ENCODE assay signal across 8 cellular contexts in the genomic region with DNA sequence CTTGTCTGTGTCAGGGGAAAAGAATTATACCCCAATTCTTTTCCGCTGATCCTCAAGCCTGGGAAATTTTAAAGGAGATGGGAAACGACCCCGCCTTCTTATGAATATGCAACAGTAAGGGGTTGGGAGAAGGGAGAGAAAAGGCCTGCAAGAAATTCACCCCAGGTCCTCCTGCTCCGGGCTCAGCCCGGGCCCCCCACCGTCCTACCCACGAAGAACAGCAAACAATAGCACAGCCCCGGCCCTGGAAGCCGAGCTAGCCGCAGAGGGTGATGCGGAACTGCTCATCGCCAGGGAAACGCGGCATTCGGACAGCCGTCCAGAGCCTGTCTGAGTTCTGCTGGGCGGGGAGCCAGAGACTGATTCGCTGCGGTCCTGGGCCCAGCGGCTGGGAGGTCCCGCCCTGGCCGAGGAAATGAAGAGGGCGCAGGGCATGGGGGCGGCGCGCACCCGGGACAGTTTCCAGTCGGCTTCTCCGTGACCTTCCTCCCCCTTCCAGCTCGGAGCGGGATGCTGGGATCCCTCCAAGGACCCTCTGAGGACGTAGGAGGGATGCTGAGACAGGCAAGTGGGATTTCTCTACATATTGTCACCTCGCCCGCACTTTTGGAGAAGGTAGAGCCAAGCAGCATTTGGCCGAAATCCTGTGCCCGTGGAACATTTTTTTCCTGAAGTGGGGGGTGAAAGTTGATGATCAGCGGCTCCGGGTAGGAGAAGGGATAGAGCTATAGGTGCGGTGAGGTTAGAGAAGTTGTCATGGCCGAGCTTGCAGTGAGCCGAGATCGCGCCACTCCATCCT.
DNase-seq lines count a peak whose midpoint lies in the region; ATAC-seq and TF ChIP-seq lines count a peak whose summit lies in the region.

No MANE protein-coding gene starts in this region.

- peak overlapping the region; percentile 56 for H3K4me3 ChIP-seq in GM12865 (ENCODE audit: low read depth, low read length)
- H3K4me3 ChIP-seq in urinary bladder (ENCODE audit: low read depth, low read length): peak overlapping the region; percentile 50

- H3K4me3 Mint-ChIP-seq in activated naive CD4-positive, alpha-beta T cell treated with anti-CD3 and anti-CD28 coated beads, Interleukin-2, amount 50 U/mL, for 24 hours: peak overlapping the region; percentile 91
- H3K4me3 Mint-ChIP-seq in nephron: peak overlapping the region; percentile 94 to 98 (median 95)

- H3K4me1 Mint-ChIP-seq in activated naive CD4-positive, alpha-beta T cell treated with anti-CD3 and anti-CD28 coated beads, Interleukin-2, amount 50 U/mL, for 24 hours: peaks cover 13% of the 10 kb centered on the region
- H3K4me1 Mint-ChIP-seq in nephron: peaks cover 23% of the 10 kb centered on the region

- peak overlapping the region; percentile 60 for H3K27ac ChIP-seq in urinary bladder (ENCODE audit: low read depth)

- H3K27me3 Mint-ChIP-seq in activated naive CD4-positive, alpha-beta T cell treated with anti-CD3 and anti-CD28 coated beads, Interleukin-2, amount 50 U/mL, for 24 hours: peaks cover 21% of the 10 kb centered on the region
- peaks cover 4% of the 10 kb centered on the region for H3K27me3 Mint-ChIP-seq in nephron (ENCODE audit: low read depth)

- H3K9me3 Mint-ChIP-seq in activated naive CD4-positive, alpha-beta T cell treated with anti-CD3 and anti-CD28 coated beads, Interleukin-2, amount 50 U/mL, for 24 hours: no peaks in the 10 kb centered on the region
- no peaks in the 10 kb centered on the region for H3K9me3 Mint-ChIP-seq in nephron

- no peaks in the 10 kb centered on the region for H3K36me3 Mint-ChIP-seq in activated naive CD4-positive, alpha-beta T cell treated with anti-CD3 and anti-CD28 coated beads, Interleukin-2, amount 50 U/mL, for 24 hours
- no peaks in the 10 kb centered on the region for H3K36me3 Mint-ChIP-seq in nephron (ENCODE audit: low read depth)

- H3K4me1 ChIP-seq in urinary bladder (ENCODE audit: insufficient read depth): no peaks in the 10 kb centered on the region

- peak; percentile 53 for ATAC-seq in HG02840 (IDR thresholded peaks at IDR 0.05; ENCODE audit: low FRiP score, unreplicated experiment)

- under 1% methylated on average over 43 of the region's 43 CpGs for WGBS in urinary bladder

- no peaks in the 10 kb centered on the region for H3K36me3 ChIP-seq in urinary bladder (ENCODE audit: insufficient read depth)

- peak; percentile 83 for DNase-seq in 8988T
- DNase-seq in GM12865 (ENCODE audit: low read depth): peak; percentile 75
- peak; percentile 42 to 78 for DNase-seq in NCI-H526 (lab: John Stamatoyannopoulos, UW)
- peak; percentile 69 for DNase-seq in foreskin melanocyte

- no peak for TF ChIP-seq CTCF in GM12865 (IDR thresholded peaks at IDR 0.05; ENCODE audit: insufficient read depth, low read depth, low read length, missing control alignments)
- TF ChIP-seq CTCF in nephron (IDR thresholded peaks at IDR 0.05; ENCODE audit: unreplicated experiment in 3 of 3): no peak

- H3K27ac Mint-ChIP-seq in activated naive CD4-positive, alpha-beta T cell treated with anti-CD3 and anti-CD28 coated beads, Interleukin-2, amount 50 U/mL, for 24 hours: peak overlapping the region; percentile 55
- H3K27ac Mint-ChIP-seq in nephron: peak overlapping the region; percentile 49 to 92 (median 92)

Comparison
In these comparisons a context has a peak if more than half of its experiments do, and no peak if none do; other contexts are left out.
1. Peak in every context shown above with its lines: DNase-seq, ATAC-seq, H3K4me3 ChIP-seq and H3K27ac ChIP-seq.